Comparison of ENCODE assay signal across 8 cellular contexts in the genomic region with DNA sequence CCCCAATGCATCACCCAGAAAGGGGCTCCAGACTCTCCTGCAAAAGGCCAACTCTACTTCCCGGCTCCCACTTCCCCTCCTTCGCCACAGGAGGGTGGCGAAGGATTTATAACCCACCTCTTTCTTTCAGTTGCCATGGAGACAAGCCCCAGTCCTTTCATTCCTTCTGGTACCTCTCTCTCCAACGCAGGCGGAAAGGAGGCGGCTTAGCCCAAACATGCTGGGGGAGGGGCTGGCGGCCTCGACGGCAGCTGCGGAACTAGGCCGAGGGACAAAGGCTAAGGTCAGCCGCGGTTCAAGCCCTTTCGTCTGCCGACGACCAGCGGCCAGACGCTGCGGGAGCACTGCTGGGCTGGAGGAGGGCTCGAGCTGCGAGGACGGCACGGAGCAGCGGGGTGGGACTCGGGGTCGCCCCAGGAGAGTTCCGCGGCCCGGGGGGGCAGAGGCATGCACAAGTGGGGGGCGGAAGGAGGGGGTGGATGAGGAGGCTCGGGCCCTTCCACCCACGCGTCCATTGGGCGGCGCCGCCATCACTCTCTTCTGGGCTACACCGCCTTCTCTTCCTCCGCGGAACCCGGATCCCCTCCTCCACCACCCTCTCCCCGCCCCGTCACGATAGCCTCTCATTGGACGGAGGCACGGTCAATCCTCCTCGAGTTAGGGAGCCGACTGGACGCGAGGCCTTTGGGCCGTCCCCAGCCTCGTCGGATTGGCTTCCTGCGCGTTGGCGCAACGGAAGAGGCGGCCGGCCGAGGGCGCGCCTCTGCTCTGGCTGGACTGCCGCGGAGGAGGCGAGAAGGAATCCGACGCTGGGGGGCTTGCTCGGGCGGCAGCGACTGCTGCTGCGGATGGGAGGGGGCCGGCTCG. TPM values are rescaled to one million over a fixed set of nuclear protein-coding genes. Genes with fewer than 3 reads are reported as not detected.
A peak's percentile ranks its signal among the peaks of the same experiment; 100 is the strongest.
DNase-seq lines count a peak whose midpoint lies in the region; ATAC-seq and TF ChIP-seq lines count a peak whose summit lies in the region.

A gene (plus strand): TSS at position 766 of the 867 bp plus-strand sequence.

- peaks cover 21% of the 10 kb centered on the region for H3K4me1 ChIP-seq in Caco-2

- CTCF ChIA-PET in Caco-2 (lab: Charles Lee), result no interaction called here
- CTCF ChIA-PET in activated CD8-positive, alpha-beta memory T cell treated with anti-CD3 and anti-CD28 coated beads for 36 hours (lab: Charles Lee), result interaction anchor here (0.9 to 1.1 kb wide), 2 partner anchors 12 to 73 kb away, joined by 3 read pairs; no protein-coding TSS in a partner anchor

- no peaks in the 10 kb centered on the region for H3K9me3 Mint-ChIP-seq in Caco-2 (ENCODE audit: unreplicated experiment)

- peaks cover 1% of the 10 kb centered on the region; the same call in 1 of the 2 replicates for H3K36me3 ChIP-seq in Caco-2 (ENCODE audit: control insufficient read depth, insufficient read depth, low read length)

- peak; percentile 100 for DNase-seq in Caco-2
- DNase-seq in HT1080 (ENCODE audit: low read depth), result peak; percentile 99
- peak; percentile 96 to 97 for DNase-seq in NOMO-1 (lab: John Stamatoyannopoulos, UW; ENCODE audit: unreplicated experiment in 2 of 2)
- peak; percentile 95 for DNase-seq in effector CD8-positive, alpha-beta T cell (lab: John Stamatoyannopoulos, UW)
- DNase-seq in lung microvascular endothelial cell (ENCODE audit: low read depth in 2 of 2), result peak; percentile 99
- DNase-seq in stimulated activated CD4-positive, alpha-beta T cell treated with anti-CD3 and anti-CD28 coated beads, TNF-alpha, amount 100 ng/mL, for 48 hours (ENCODE audit: low read depth in 3 of 3), result peak; percentile 92 to 96 (median 94)

- no peaks in the 10 kb centered on the region for H3K27me3 Mint-ChIP-seq in Caco-2 (ENCODE audit: insufficient read depth, unreplicated experiment)

- ATAC-seq in GM21360 (IDR thresholded peaks at IDR 0.05; ENCODE audit: unreplicated experiment), result peak; percentile 92

- intact Hi-C loops in Caco-2 (cut with micrococcal nuclease; ENCODE audit: unreplicated experiment), result loop anchor here (1.0 to 5.0 kb wide), 4 partner anchors 82 to 196 kb away; a partner anchor contains a TSS

- peak within 1 kb of the TSS; percentile 100 for H3K4me3 Mint-ChIP-seq in Caco-2 (ENCODE audit: unreplicated experiment)

- peaks cover 48% of the 10 kb centered on the region for H3K36me3 Mint-ChIP-seq in Caco-2 (ENCODE audit: insufficient read depth, unreplicated experiment)

- H3K9me3 ChIP-seq in Caco-2, result no peaks in the 10 kb centered on the region

- H3K27ac Mint-ChIP-seq in Caco-2 (ENCODE audit: unreplicated experiment), result peak within 1 kb of the TSS; percentile 98

- peak; percentile 48 to 52 for TF ChIP-seq CTCF in Caco-2 (IDR thresholded peaks at IDR 0.05; ENCODE audit: insufficient read depth in 1 of 2, low read depth in 1 of 2, low read length in 1 of 2, severe bottlenecking in 1 of 2, unreplicated experiment in 1 of 2)

- H3K27me3 ChIP-seq in Caco-2 (replicated peaks; ENCODE audit: control insufficient read depth, insufficient read depth, low read length), result no peaks in the 10 kb centered on the region

- H3K4me3 ChIP-seq in Caco-2 (ENCODE audit: low read depth, low read length), result peak within 1 kb of the TSS; percentile 93

- peaks cover 40% of the 10 kb centered on the region for H3K4me1 Mint-ChIP-seq in Caco-2 (ENCODE audit: low read depth, unreplicated experiment)

- BruUV-seq in Caco-2 (replicated peaks; lab: Mats Ljungman, UMichigan), result no TSS peak

- POLR2A ChIA-PET in Caco-2 (lab: Charles Lee), result interaction anchor here (0.6 kb wide), 1 partner anchor 34 kb away, joined by 6 read pairs; no protein-coding TSS in a partner anchor
- POLR2A ChIA-PET in activated CD8-positive, alpha-beta memory T cell treated with anti-CD3 and anti-CD28 coated beads for 36 hours (lab: Charles Lee), result interaction anchor here (0.9 kb wide), 1 partner anchor 121 kb away, joined by 3 read pairs; a partner anchor contains a TSS

RNA-seq across cellular contexts. Expression of the gene that starts here (rescaled TPM):
- total RNA-seq in Caco-2 (2022) (55.8 and 58.3 TPM in 2 replicates), lung microvascular endothelial cell (27.9 and 31.0 TPM in 2 replicates)
- total RNA-seq in HT1080 (2014; rRNA removed; shearing (Covaris generic)), result 43.9 and 50.9 TPM in 2 replicates
- polyA plus RNA-seq in HT1080 (2015; cell fraction: cytosol; rRNA removed), result 33.8 and 36.1 TPM in 2 replicates
- 19.3 and 26.8 TPM in 2 replicates for polyA plus RNA-seq in HT1080 (2015; cell fraction: nucleus; rRNA removed)
- 10 to 100 TPM; 55.0 to 55.1 TPM for total RNA-seq in activated CD8-positive, alpha-beta memory T cell treated with anti-CD3 and anti-CD28 coated beads for 36 hours

Comparison
In these comparisons a context has a peak if more than half of its experiments do, and no peak if none do; other contexts are left out.
1. Peak in every context shown above with its lines: DNase-seq, ATAC-seq and H3K4me3 ChIP-seq.